1 cellular context compared by ENCODE assay signal in the genomic region with DNA sequence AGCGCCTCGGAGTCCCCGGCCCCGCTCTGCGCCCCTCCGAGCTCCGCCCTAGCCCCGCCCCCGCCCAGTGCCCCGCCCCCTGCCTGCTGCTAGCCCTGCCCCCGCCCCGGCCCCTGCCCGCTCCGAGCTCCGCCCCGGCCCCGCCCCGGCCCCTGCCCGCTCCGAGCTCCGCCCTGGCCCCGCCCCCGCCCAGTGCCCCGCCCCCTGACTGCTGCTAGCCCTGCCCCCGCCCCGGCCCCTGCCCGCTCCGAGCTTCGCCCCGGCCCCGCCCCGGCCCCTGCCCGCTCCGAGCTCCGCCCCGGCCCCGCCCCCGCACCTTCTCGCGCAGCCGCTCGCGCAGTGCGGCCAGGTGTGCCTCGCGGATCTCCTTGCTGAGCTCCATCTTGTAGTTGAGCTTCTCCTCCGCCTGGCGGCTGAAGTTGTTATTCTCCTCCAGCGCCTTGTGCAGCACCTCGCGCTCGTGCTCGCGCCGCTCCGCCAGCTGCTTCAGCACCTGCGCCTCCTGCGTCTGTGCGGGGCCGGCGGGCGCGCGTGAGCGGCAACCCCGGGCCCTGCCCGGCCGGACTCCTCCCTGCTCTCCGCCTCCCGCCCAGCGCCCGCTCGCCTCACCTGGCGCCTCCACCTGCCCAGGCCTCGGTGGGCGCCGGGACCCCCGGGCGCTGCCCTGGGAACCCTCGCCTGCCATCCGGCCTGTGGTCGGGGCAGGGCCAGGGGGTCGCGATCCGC.
TF ChIP-seq lines count a peak whose summit lies in the region.

No MANE protein-coding gene starts in this region.

TF ChIP-seq in K562, 482 proteins besides CTCF, POLR2A, EP300 and RAD21 (continues in another document):
- TF ChIP-seq MCM5 (IDR thresholded peaks at IDR 0.05; ENCODE audit: low read depth) (no peak), ATF7 (IDR thresholded peaks at IDR 0.05) (no peak), TCF3 (CRISPR knock-in tag; IDR thresholded peaks at IDR 0.05) (0 out of 2 replicates have a peak, but pooled peaks have one; percentile 21), PHF8 (IDR thresholded peaks at IDR 0.05; ENCODE audit: borderline replicate concordance, low read length) (peak; percentile 29; the same call in 1 of the 2 replicates), ZC3H8 (IDR thresholded peaks at IDR 0.05) (no peak), SP1 (CRISPR knock-in tag; IDR thresholded peaks at IDR 0.05) (peak; percentile 79), ZNF224 (CRISPR knock-in tag; IDR thresholded peaks at IDR 0.05) (no peak), ELF1 (tag; IDR thresholded peaks at IDR 0.05) (no peak), ERF (CRISPR knock-in tag; IDR thresholded peaks at IDR 0.05) (peak; percentile 26; the same call in 1 of the 2 replicates), SMAD4 (CRISPR knock-in tag; conservative IDR thresholded peaks at IDR 0.05) (0 out of 2 replicates have a peak, but pooled peaks have one; percentile 33), ZNF274 (IDR thresholded peaks at IDR 0.05; ENCODE audit: borderline replicate concordance, low read depth, low read length) (no peak), NRF1 (conservative IDR thresholded peaks at IDR 0.05 in 1 of 2, IDR thresholded peaks at IDR 0.05 in 1 of 2) (peak; percentile 89 to 91), FOSL1 (tag; conservative IDR thresholded peaks at IDR 0.05) (no peak), HMGN3 (IDR thresholded peaks at IDR 0.05; ENCODE audit: borderline replicate concordance, extremely low read depth, insufficient read length, low read depth, low read length) (no peak), NFE2 (IDR thresholded peaks at IDR 0.05; ENCODE audit: low read depth) (no peak), RBFOX2 (IDR thresholded peaks at IDR 0.05; ENCODE audit: low read depth, low read length) (peak; percentile 50), SIN3B (IDR thresholded peaks at IDR 0.05; ENCODE audit: low read depth) (peak; percentile 29; the same call in 1 of the 2 replicates), RCOR1 (IDR thresholded peaks at IDR 0.05; ENCODE audit: borderline replicate concordance in 1 of 2, low read depth in 2 of 2, low read length in 2 of 2) (peak in 1 of 2 experiments; percentile 42; a peak in 1 of 4 replicates), FOXP1 (CRISPR knock-in tag; IDR thresholded peaks at IDR 0.05) (peak; percentile 68; the same call in 1 of the 2 replicates), CBFA2T3 (IDR thresholded peaks at IDR 0.05) (peak; percentile 53), ZFP30 (CRISPR knock-in tag; IDR thresholded peaks at IDR 0.05; ENCODE audit: borderline replicate concordance) (no peak), SREBF1 (IDR thresholded peaks at IDR 0.05; ENCODE audit: borderline replicate concordance, low read depth, low read length) (no peak), FOXA1 (IDR thresholded peaks at IDR 0.05; ENCODE audit: borderline replicate concordance) (no peak), L3MBTL2 (IDR thresholded peaks at IDR 0.05) (peak; percentile 79; the same call in 1 of the 2 replicates), SMC3 (conservative IDR thresholded peaks at IDR 0.05; ENCODE audit: insufficient read depth, low read depth, low read length) (peak; percentile 46; the same call in 1 of the 2 replicates), SPI1 (IDR thresholded peaks at IDR 0.05; ENCODE audit: borderline replicate concordance, low read depth, low read length) (no peak), ARID1B (IDR thresholded peaks at IDR 0.05) (no peak), EGR1 (conservative IDR thresholded peaks at IDR 0.05) (peak; percentile 63; the same call in 1 of the 2 replicates), CTBP1 (IDR thresholded peaks at IDR 0.05; ENCODE audit: borderline replicate concordance) (peak; percentile 95), TAF1 (IDR thresholded peaks at IDR 0.05; ENCODE audit: control insufficient read depth, extremely low read depth, insufficient read depth, low read length, severe bottlenecking) (peak; percentile 14), CCNT2 (IDR thresholded peaks at IDR 0.05; ENCODE audit: borderline replicate concordance, extremely low read depth, insufficient read length, low read depth, low read length) (peak; percentile 25)
- TF ChIP-seq, protein P1, sequence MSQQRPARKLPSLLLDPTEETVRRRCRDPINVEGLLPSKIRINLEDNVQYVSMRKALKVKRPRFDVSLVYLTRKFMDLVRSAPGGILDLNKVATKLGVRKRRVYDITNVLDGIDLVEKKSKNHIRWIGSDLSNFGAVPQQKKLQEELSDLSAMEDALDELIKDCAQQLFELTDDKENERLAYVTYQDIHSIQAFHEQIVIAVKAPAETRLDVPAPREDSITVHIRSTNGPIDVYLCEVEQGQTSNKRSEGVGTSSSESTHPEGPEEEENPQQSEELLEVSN (IDR thresholded peaks at IDR 0.05; ENCODE audit: borderline replicate concordance in 1 of 2, extremely low read depth in 1 of 2, insufficient read depth in 1 of 2, insufficient read length in 1 of 2, low read depth in 1 of 2, low read length in 1 of 2, poor library complexity in 1 of 2, severe bottlenecking in 1 of 2): peak; percentile 24 to 67
- TF ChIP-seq, protein P2, sequence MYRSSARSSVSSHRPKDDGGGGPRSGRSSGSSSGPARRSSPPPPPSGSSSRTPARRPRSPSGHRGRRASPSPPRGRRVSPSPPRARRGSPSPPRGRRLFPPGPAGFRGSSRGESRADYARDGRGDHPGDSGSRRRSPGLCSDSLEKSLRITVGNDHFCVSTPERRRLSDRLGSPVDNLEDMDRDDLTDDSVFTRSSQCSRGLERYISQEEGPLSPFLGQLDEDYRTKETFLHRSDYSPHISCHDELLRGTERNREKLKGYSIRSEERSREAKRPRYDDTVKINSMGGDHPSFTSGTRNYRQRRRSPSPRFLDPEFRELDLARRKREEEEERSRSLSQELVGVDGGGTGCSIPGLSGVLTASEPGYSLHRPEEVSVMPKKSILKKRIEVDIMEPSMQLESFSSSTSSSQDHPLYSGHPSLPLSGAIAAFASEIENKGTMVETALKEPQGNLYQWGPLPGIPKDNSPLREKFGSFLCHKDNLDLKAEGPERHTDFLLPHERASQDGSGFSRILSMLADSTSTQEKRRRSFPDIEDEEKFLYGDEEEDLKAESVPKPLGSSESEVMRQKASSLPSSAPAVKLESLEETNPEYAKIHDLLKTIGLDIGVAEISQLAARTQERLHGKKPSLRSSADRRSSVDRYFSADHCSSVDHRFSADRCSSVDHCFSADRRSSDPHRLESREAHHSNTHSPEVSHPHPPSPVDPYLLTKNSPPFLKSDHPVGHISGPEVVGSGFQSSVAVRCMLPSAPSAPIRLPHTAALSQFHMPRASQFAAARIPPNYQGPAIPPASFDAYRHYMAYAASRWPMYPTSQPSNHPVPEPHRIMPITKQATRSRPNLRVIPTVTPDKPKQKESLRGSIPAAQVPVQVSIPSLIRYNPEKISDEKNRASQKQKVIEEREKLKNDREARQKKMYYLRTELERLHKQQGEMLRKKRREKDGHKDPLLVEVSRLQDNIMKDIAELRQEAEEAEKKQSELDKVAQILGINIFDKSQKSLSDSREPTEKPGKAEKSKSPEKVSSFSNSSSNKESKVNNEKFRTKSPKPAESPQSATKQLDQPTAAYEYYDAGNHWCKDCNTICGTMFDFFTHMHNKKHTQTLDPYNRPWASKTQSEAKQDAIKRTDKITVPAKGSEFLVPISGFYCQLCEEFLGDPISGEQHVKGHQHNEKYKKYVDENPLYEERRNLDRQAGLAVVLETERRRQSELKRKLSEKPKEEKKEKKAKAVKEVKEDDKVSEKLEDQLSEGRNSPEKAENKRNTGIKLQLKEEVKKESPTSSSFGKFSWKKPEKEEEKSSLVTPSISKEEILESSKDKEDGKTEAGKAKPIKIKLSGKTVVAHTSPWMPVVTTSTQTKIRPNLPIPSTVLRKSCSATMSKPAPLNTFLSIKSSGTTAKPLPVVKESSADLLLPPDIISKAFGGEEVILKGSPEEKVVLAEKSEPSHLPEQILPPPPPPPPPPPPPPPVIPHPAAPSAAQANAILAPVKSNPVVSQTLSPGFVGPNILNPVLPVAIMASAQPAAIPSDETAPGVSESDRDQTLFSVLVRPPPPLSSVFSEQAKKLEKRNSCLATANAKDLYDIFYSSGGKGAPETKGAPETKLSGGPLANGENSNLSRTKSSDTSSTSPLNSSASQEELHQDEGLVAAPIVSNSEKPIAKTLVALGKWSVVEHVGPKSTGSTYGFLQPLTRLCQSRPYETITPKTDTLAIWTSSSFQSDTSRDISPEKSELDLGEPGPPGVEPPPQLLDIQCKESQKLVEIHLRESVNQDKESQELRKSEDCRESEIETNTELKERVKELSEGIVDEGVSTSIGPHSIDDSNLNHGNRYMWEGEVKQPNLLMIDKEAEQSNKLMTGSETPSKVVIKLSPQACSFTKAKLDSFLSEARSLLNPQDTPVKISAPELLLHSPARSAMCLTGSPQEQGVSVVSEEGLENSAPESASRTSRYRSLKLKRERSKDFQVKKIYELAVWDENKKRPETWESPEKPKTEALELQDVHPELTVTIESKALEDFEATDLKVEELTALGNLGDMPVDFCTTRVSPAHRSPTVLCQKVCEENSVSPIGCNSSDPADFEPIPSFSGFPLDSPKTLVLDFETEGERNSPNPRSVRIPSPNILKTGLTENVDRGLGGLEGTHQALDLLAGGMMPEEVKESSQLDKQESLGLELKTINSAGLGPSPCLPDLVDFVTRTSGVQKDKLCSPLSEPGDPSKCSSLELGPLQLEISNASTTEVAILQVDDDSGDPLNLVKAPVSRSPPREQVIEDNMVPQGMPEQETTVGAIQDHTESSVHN (IDR thresholded peaks at IDR 0.05; ENCODE audit: borderline replicate concordance in 1 of 2, low read depth in 1 of 2): no peak
- TF ChIP-seq, protein P3, sequence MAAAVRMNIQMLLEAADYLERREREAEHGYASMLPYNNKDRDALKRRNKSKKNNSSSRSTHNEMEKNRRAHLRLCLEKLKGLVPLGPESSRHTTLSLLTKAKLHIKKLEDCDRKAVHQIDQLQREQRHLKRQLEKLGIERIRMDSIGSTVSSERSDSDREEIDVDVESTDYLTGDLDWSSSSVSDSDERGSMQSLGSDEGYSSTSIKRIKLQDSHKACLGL (CRISPR knock-in tag; IDR thresholded peaks at IDR 0.05; ENCODE audit: borderline replicate concordance, poor library complexity, severe bottlenecking): no peak
- TF ChIP-seq, protein P4, sequence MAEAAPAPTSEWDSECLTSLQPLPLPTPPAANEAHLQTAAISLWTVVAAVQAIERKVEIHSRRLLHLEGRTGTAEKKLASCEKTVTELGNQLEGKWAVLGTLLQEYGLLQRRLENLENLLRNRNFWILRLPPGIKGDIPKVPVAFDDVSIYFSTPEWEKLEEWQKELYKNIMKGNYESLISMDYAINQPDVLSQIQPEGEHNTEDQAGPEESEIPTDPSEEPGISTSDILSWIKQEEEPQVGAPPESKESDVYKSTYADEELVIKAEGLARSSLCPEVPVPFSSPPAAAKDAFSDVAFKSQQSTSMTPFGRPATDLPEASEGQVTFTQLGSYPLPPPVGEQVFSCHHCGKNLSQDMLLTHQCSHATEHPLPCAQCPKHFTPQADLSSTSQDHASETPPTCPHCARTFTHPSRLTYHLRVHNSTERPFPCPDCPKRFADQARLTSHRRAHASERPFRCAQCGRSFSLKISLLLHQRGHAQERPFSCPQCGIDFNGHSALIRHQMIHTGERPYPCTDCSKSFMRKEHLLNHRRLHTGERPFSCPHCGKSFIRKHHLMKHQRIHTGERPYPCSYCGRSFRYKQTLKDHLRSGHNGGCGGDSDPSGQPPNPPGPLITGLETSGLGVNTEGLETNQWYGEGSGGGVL (CRISPR knock-in tag; IDR thresholded peaks at IDR 0.05): no peak
- TF ChIP-seq, protein P5, sequence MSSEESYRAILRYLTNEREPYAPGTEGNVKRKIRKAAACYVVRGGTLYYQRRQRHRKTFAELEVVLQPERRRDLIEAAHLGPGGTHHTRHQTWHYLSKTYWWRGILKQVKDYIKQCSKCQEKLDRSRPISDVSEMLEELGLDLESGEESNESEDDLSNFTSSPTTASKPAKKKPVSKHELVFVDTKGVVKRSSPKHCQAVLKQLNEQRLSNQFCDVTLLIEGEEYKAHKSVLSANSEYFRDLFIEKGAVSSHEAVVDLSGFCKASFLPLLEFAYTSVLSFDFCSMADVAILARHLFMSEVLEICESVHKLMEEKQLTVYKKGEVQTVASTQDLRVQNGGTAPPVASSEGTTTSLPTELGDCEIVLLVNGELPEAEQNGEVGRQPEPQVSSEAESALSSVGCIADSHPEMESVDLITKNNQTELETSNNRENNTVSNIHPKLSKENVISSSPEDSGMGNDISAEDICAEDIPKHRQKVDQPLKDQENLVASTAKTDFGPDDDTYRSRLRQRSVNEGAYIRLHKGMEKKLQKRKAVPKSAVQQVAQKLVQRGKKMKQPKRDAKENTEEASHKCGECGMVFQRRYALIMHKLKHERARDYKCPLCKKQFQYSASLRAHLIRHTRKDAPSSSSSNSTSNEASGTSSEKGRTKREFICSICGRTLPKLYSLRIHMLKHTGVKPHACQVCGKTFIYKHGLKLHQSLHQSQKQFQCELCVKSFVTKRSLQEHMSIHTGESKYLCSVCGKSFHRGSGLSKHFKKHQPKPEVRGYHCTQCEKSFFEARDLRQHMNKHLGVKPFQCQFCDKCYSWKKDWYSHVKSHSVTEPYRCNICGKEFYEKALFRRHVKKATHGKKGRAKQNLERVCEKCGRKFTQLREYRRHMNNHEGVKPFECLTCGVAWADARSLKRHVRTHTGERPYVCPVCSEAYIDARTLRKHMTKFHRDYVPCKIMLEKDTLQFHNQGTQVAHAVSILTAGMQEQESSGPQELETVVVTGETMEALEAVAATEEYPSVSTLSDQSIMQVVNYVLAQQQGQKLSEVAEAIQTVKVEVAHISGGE (CRISPR knock-in tag; IDR thresholded peaks at IDR 0.05): peak in 1 of 3 experiments; percentile 57; a peak in 1 of 6 replicates
- TF ChIP-seq, protein P6, sequence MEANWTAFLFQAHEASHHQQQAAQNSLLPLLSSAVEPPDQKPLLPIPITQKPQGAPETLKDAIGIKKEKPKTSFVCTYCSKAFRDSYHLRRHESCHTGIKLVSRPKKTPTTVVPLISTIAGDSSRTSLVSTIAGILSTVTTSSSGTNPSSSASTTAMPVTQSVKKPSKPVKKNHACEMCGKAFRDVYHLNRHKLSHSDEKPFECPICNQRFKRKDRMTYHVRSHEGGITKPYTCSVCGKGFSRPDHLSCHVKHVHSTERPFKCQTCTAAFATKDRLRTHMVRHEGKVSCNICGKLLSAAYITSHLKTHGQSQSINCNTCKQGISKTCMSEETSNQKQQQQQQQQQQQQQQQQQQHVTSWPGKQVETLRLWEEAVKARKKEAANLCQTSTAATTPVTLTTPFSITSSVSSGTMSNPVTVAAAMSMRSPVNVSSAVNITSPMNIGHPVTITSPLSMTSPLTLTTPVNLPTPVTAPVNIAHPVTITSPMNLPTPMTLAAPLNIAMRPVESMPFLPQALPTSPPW (CRISPR knock-in tag; IDR thresholded peaks at IDR 0.05): peak; percentile 87
- TF ChIP-seq, protein P7, sequence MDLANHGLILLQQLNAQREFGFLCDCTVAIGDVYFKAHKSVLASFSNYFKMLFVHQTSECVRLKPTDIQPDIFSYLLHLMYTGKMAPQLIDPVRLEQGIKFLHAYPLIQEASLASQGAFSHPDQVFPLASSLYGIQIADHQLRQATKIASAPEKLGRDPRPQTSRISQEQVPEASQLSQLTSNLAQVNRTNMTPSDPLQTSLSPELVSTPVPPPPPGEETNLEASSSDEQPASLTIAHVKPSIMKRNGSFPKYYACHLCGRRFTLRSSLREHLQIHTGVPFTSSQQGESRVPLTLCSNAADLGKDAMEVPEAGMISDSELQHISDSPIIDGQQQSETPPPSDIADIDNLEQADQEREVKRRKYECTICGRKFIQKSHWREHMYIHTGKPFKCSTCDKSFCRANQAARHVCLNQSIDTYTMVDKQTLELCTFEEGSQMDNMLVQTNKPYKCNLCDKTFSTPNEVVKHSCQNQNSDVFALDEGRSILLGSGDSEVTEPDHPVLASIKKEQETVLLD (IDR thresholded peaks at IDR 0.05): no peak
